In genomic region chr7:27193335-27194001, GRCh38 we compare ENCODE assay signal across 11 cellular contexts. TPM values are rescaled to one million over a fixed set of nuclear protein-coding genes. Genes with fewer than 3 reads are reported as not detected.
A peak's percentile ranks its signal among the peaks of the same experiment; 100 is the strongest.
DNase-seq lines count a peak whose midpoint lies in the region; ATAC-seq, FAIRE-seq and TF ChIP-seq lines count a peak whose summit lies in the region.
"Had no signal": no experiment of that assay in that cellular context is flagged by ENCODE, and none has a peak within 500 bp of the region (broad histone marks: within the 10 kb centered on the region; RNA-seq: fewer than 3 reads in every experiment).

No MANE protein-coding gene starts in this region.

- H3K27me3 Mint-ChIP-seq in endodermal cell (ENCODE audit: insufficient read depth): peaks cover 99% of the 10 kb centered on the region

- H3K4me1 ChIP-seq in endodermal cell (ENCODE audit: control insufficient read depth, insufficient read depth, low read length) (peaks cover 3% of the 10 kb centered on the region), pancreas (peaks cover 0 to 11% (median 0%) of the 10 kb centered on the region in 3 donors)

- H3K4me3 ChIP-seq in AG09309 (ENCODE audit: control insufficient read depth, low read depth, low read length) (peak overlapping the region; percentile 65), HL-60 (replicated peaks; ENCODE audit: insufficient read depth, low read length) (peak overlapping the region; percentile 27; the same call in 1 of the 2 replicates), endodermal cell (ENCODE audit: low read length) (no peak overlapping the region), pancreas (peak overlapping the region; percentile 5 to 41 (median 12))

- 10% methylated on average over 18 to 29 of the region's 29 CpGs for WGBS in endodermal cell (ENCODE audit: insufficient coverage in 1 of 2, insufficient read length in 1 of 2), 2 experiments
- 17 to 18% methylated on average over 29 of the region's 29 CpGs for WGBS in pancreas, 2 donors

- H3K9me3 ChIP-seq in endodermal cell (ENCODE audit: control insufficient read depth, low read length) (no peaks in the 10 kb centered on the region), pancreas (no peaks in the 10 kb centered on the region)

- peaks cover 59% of the 10 kb centered on the region for H3K27me3 ChIP-seq in HL-60 (ENCODE audit: insufficient read depth, poor library complexity, severe bottlenecking)
- H3K27me3 ChIP-seq in endodermal cell (ENCODE audit: control insufficient read depth, insufficient read depth, low read length, poor library complexity, severe bottlenecking): peaks cover 100% of the 10 kb centered on the region
- peaks cover 4 to 91% (median 42%) of the 10 kb centered on the region in 4 donors for H3K27me3 ChIP-seq in pancreas

- DNase-seq in AG09309 (ENCODE audit: low read depth) (no peak), HL-60 (ENCODE audit: low read depth in 1 of 2, low spot score in 1 of 2) (no peak), endodermal cell (peak; percentile 64), pancreas (peak in 1 of 6 donors; percentile 13), NCI-H774 (lab: John Stamatoyannopoulos, UW) (no peak), caudate nucleus (lab: John Stamatoyannopoulos, UW) (no peak)
- DNase-seq: activated CD4-positive, alpha-beta T cell treated with anti-CD3 and anti-CD28 coated beads, Interleukin-2, amount 10 ng/mL, durations not matched to agents 7 days and 5 days; cortex of kidney; KG1 had no signal

- intact Hi-C loops in pancreas (cut with DNase I): loop anchor here in 2 of 3 donors (10.0 kb wide), 2 partner anchors 731 to 831 kb away; no protein-coding TSS in a partner anchor

- no peak overlapping the region for H3K4me3 Mint-ChIP-seq in endodermal cell

- H3K27ac Mint-ChIP-seq in endodermal cell: no peak overlapping the region
- H3K27ac Mint-ChIP-seq: activated CD4-positive, alpha-beta T cell treated with anti-CD3 and anti-CD28 coated beads, Interleukin-2, amount 10 ng/mL, durations not matched to agents 7 days and 5 days had no signal

- H3K36me3 Mint-ChIP-seq in endodermal cell (ENCODE audit: low read depth): no peaks in the 10 kb centered on the region

- H3K9me3 Mint-ChIP-seq in endodermal cell: no peaks in the 10 kb centered on the region
- H3K9me3 Mint-ChIP-seq: activated CD4-positive, alpha-beta T cell treated with anti-CD3 and anti-CD28 coated beads, Interleukin-2, amount 10 ng/mL, durations not matched to agents 7 days and 5 days had no signal

- ATAC-seq in pancreas (no peak), GM19467 (IDR thresholded peaks at IDR 0.05; ENCODE audit: unreplicated experiment) (no peak), HG03139 (IDR thresholded peaks at IDR 0.05; ENCODE audit: unreplicated experiment) (no peak)

- H3K27ac ChIP-seq in HL-60 (replicated peaks) (no peak overlapping the region), endodermal cell (ENCODE audit: low read depth, low read length) (no peak overlapping the region), pancreas (no peak overlapping the region), caudate nucleus (ENCODE audit: low read depth, low read length) (no peak overlapping the region)

- TF ChIP-seq CTCF in AG09309 (IDR thresholded peaks at IDR 0.05; ENCODE audit: control insufficient read depth, insufficient read depth, low read depth, low read length, missing control alignments): no peak
- TF ChIP-seq CTCF in HL-60 (IDR thresholded peaks at IDR 0.05; ENCODE audit: insufficient read depth, low read length): no peak
- TF ChIP-seq CTCF in endodermal cell (conservative IDR thresholded peaks at IDR 0.05): no peak
- no peak for TF ChIP-seq CTCF in pancreas (IDR thresholded peaks at IDR 0.05)

- H3K9ac ChIP-seq in endodermal cell (ENCODE audit: extremely low read depth, low read length, poor library complexity, severe bottlenecking): no peak overlapping the region

- peaks cover 6% of the 10 kb centered on the region for H3K4me1 Mint-ChIP-seq in endodermal cell

- H3K36me3 ChIP-seq in endodermal cell (ENCODE audit: control insufficient read depth, insufficient read depth, low read length): no peaks in the 10 kb centered on the region
- H3K36me3 ChIP-seq in pancreas: no peaks in the 10 kb centered on the region

- no peak for FAIRE-seq in pancreas (lab: Jason Lieb, UNC)

RNA-seq across cellular contexts. Expression of gene HOXA13, which starts 6.4 kb away (rescaled TPM):
- not detected for total RNA-seq in endodermal cell
- 0.53 TPM for polyA plus RNA-seq in endodermal cell (2013, experiment 1 of 2)
- polyA plus RNA-seq in endodermal cell (2013, experiment 2 of 2): 0.29 TPM
- under 1 TPM in 1 of 6 donors, not detected in 5; 0.03 TPM for total RNA-seq in pancreas
- not detected for polyA plus RNA-seq in pancreas
- total RNA-seq: activated CD4-positive, alpha-beta T cell treated with anti-CD3 and anti-CD28 coated beads, Interleukin-2, amount 10 ng/mL, durations not matched to agents 7 days and 5 days had no signal

RNA-seq across cellular contexts. Expression of gene HOXA11, which starts 8.4 kb away (rescaled TPM):
- not detected for total RNA-seq in endodermal cell
- polyA plus RNA-seq in endodermal cell (2013, experiment 1 of 2): 1.8 TPM
- polyA plus RNA-seq in endodermal cell (2013, experiment 2 of 2): 1.4 TPM
- total RNA-seq in pancreas: not detected
- not detected for polyA plus RNA-seq in pancreas
- total RNA-seq: activated CD4-positive, alpha-beta T cell treated with anti-CD3 and anti-CD28 coated beads, Interleukin-2, amount 10 ng/mL, durations not matched to agents 7 days and 5 days had no signal

RNA-seq across cellular contexts. Expression of gene HOXA10, which starts 19.3 kb away (rescaled TPM):
- total RNA-seq in endodermal cell (not detected), pancreas (under 1 TPM in 4 of 6 donors, not detected in 2; 0.09 to 0.18 (median 0.14) TPM)
- polyA plus RNA-seq in endodermal cell (2013, experiment 1 of 2): 12.7 TPM
- polyA plus RNA-seq in endodermal cell (2013, experiment 2 of 2): 8.0 TPM
- not detected for polyA plus RNA-seq in pancreas
- total RNA-seq: activated CD4-positive, alpha-beta T cell treated with anti-CD3 and anti-CD28 coated beads, Interleukin-2, amount 10 ng/mL, durations not matched to agents 7 days and 5 days had no signal

RNA-seq across cellular contexts. Expression of gene HOXA9, which starts 28.1 kb away (rescaled TPM):
- not detected for total RNA-seq in endodermal cell
- polyA plus RNA-seq in endodermal cell (2013, experiment 1 of 2): 23.9 TPM
- 14.3 TPM for polyA plus RNA-seq in endodermal cell (2013, experiment 2 of 2)
- total RNA-seq in pancreas: under 1 TPM in 1 of 6 donors, not detected in 5; 0.13 TPM
- polyA plus RNA-seq in pancreas: under 1 TPM in 1 of 2 donors, not detected in 1; 0.09 TPM
- total RNA-seq: activated CD4-positive, alpha-beta T cell treated with anti-CD3 and anti-CD28 coated beads, Interleukin-2, amount 10 ng/mL, durations not matched to agents 7 days and 5 days had no signal

RNA-seq across cellular contexts. Expression of gene HOXA7, which starts 37.0 kb away (rescaled TPM):
- total RNA-seq in endodermal cell (not detected), pancreas (under 1 TPM in 3 of 6 donors, not detected in 3; 0.06 to 0.19 (median 0.17) TPM)
- polyA plus RNA-seq in endodermal cell (2013, experiment 1 of 2): 7.1 TPM
- polyA plus RNA-seq in endodermal cell (2013, experiment 2 of 2): 2.9 TPM
- under 1 TPM; 0.15 to 0.49 TPM for polyA plus RNA-seq in pancreas
- total RNA-seq: activated CD4-positive, alpha-beta T cell treated with anti-CD3 and anti-CD28 coated beads, Interleukin-2, amount 10 ng/mL, durations not matched to agents 7 days and 5 days had no signal
